In the genomic region with DNA sequence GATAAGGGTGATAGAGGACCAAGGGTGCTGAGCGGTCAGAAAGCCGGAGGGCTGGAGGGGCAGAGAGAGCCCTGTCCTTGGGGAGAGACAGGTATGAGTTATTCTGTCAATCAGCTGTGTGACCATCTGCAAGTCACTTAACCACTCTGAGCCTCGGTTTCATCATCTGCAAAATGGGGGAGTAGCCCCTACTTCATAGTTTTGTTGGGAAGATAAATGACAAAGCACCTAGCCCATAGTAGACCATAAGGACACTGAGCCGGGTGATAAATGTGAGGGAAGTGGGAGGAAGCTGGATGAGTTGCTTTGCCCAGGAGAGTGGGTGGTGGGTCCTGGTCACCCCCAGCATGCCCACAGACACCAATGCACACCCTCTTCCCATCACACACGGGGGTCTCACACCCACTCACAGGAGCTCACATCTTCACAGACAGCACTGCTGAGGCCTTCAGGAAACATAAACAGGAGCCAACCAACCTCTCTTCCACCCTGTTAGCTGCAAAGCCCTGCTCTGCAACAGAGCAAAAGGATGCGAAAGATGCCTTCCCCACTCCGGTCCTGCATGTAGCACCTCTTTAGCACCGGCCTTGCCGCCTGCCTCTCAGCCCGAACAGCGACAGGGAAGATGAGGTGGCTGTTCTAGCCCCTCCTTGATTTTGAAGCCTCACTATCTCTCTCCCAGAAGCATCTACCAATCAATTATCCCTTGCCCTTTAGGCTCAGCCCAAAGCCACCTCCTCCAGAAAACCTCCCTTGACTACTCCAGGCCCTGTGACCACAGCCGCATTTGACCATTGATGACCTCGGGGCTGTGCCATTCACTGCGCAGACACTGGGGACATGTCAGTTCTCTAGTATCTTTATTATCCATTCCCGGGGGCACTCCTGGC, we compare ENCODE assay signal across 16 cellular contexts. TPM values are rescaled to one million over a fixed set of nuclear protein-coding genes. Genes with fewer than 3 reads are reported as not detected.
DNase-seq lines count a peak whose midpoint lies in the region; ATAC-seq, FAIRE-seq and TF ChIP-seq lines count a peak whose summit lies in the region.
"Had no signal": no experiment of that assay in that cellular context is flagged by ENCODE, and none has a peak within 500 bp of the region (broad histone marks: within the 10 kb centered on the region; RNA-seq: fewer than 3 reads in every experiment).

No MANE protein-coding gene starts in this region.

- CTCF ChIA-PET in HepG2 (lab: Yijun Ruan, JAX; ENCODE audit: low intra/inter-chr PET ratio, low total read pairs): no interaction called here
- CTCF ChIA-PET in K562 (lab: Yijun Ruan, JAX; ENCODE audit: low intra/inter-chr PET ratio): no interaction called here

- H3K36me3 Mint-ChIP-seq in mesothelial cell of epicardium: no peaks in the 10 kb centered on the region

- H3K27me3 Mint-ChIP-seq in mesothelial cell of epicardium (ENCODE audit: low read depth): no peaks in the 10 kb centered on the region

- intact Hi-C loops in HepG2 (cut with micrococcal nuclease; ENCODE audit: unreplicated experiment): no loop called here
- intact Hi-C loops in right lobe of liver (cut with DNase I): no loop called here
- intact Hi-C loops in K562 (cut with micrococcal nuclease): no loop called here
- intact Hi-C loops in left ventricle myocardium inferior (cut with micrococcal nuclease): no loop called here
- intact Hi-C loops in ovary (cut with DNase I): no loop called here

- H3K9me3 ChIP-seq in HepG2 (ENCODE audit: low read length) (no peaks in the 10 kb centered on the region), right lobe of liver (no peaks in the 10 kb centered on the region), K562 (replicated peaks; ENCODE audit: control insufficient read depth, insufficient read depth, low read depth, low read length) (no peaks in the 10 kb centered on the region), left ventricle myocardium inferior (replicated peaks) (no peaks in the 10 kb centered on the region), ovary (no peaks in the 10 kb centered on the region)
- H3K9me3 ChIP-seq: BLaER1 treated with 17β-estradiol and CSF1 and Interleukin-3, amounts not matched to agents 10 nM and 100 nM had no signal

- no peaks in the 10 kb centered on the region for H3K36me3 ChIP-seq in HepG2 (replicated peaks in 1 of 2; ENCODE audit: control insufficient read depth in 1 of 2, insufficient read depth in 2 of 2, low read length in 2 of 2)
- no peaks in the 10 kb centered on the region for H3K36me3 ChIP-seq in right lobe of liver
- H3K36me3 ChIP-seq in K562 (ENCODE audit: control insufficient read depth, insufficient read depth, low read length): no peaks in the 10 kb centered on the region
- no peaks in the 10 kb centered on the region for H3K36me3 ChIP-seq in left ventricle myocardium inferior
- no peaks in the 10 kb centered on the region for H3K36me3 ChIP-seq in ovary
- H3K36me3 ChIP-seq: BLaER1 treated with 17β-estradiol and CSF1 and Interleukin-3, amounts not matched to agents 10 nM and 100 nM had no signal

- no peak overlapping the region for H3K4me3 Mint-ChIP-seq in mesothelial cell of epicardium
- H3K4me3 Mint-ChIP-seq: HFFc6 had no signal

- TF ChIP-seq EP300 in HepG2 (IDR thresholded peaks at IDR 0.05; ENCODE audit: low read depth in 2 of 2, low read length in 2 of 2) (no peak), HepG2 (CRISPR knock-in tag; IDR thresholded peaks at IDR 0.05; ENCODE audit: borderline replicate concordance) (no peak), K562 (IDR thresholded peaks at IDR 0.05; ENCODE audit: low read length) (no peak), ovary (IDR thresholded peaks at IDR 0.05) (no peak)

- H3K4me1 Mint-ChIP-seq in mesothelial cell of epicardium: peaks cover 11% of the 10 kb centered on the region

- H3K79me2 ChIP-seq in HepG2 (ENCODE audit: insufficient read depth, low read length) (no peaks in the 10 kb centered on the region), K562 (ENCODE audit: control insufficient read depth, insufficient read depth, low read length) (no peaks in the 10 kb centered on the region)

- 61% methylated on average over 14 of the region's 15 CpGs for whole genome bisulfite sequencing in HepG2 (ENCODE audit: low lambda C conversion rate)
- WGBS in right lobe of liver (ENCODE audit: insufficient coverage, low coverage, low lambda C conversion rate, missing lambda C conversion rate): 80% methylated on average over 12 of the region's 15 CpGs
- 35% methylated on average over 15 of the region's 15 CpGs for WGBS in K562 (ENCODE audit: insufficient coverage, low coverage, missing lambda C conversion rate)
- 88 to 90% (median 89%) methylated on average over 15 of the region's 15 CpGs for WGBS in ovary, 3 donors

- H3K27ac Mint-ChIP-seq in mesothelial cell of epicardium: peak overlapping the region; percentile 59
- H3K27ac Mint-ChIP-seq: HFFc6 had no signal

- POLR2A ChIA-PET in HepG2 (lab: Yijun Ruan, JAX) (no interaction called here), K562 (lab: Yijun Ruan, JAX) (interaction anchor here (0.9 to 1.0 kb wide), 2 partner anchors 10 to 111 kb away, joined by 3 to 7 read pairs; partner anchors contain the start of gene RPS10)

- no peaks in the 10 kb centered on the region for H3K9me3 Mint-ChIP-seq in mesothelial cell of epicardium
- H3K9me3 Mint-ChIP-seq: HFFc6 had no signal

- in situ Hi-C loops in HepG2 (cut with HindIII; ENCODE audit: extremely low pct_ligation_motif_present, low pct_unique_long_range_greater_than_20kb): no loop called here
- in situ Hi-C loops in K562 (cut with MboI): no loop called here

- ATAC-seq in HepG2 (no peak), right lobe of liver (no peak), K562 (peak; percentile 45)

- H3K9ac ChIP-seq in HepG2 (ENCODE audit: insufficient read depth, low read depth, low read length) (no peak overlapping the region), K562 (ENCODE audit: insufficient read depth in 1 of 2, low read depth in 2 of 2, low read length in 2 of 2) (peak overlapping the region in 1 of 2 experiments; percentile 72; a peak in 2 of 4 replicates)
- H3K9ac ChIP-seq: KMS-11 had no signal

- H2AFZ ChIP-seq in HepG2 (ENCODE audit: low read length) (no peak overlapping the region), K562 (ENCODE audit: low read depth, low read length) (no peak overlapping the region)

- no peak for TF ChIP-seq RAD21 in HepG2 (CRISPR knock-in tag; IDR thresholded peaks at IDR 0.05)
- no peak for TF ChIP-seq RAD21 in K562 (CRISPR knock-in tag; conservative IDR thresholded peaks at IDR 0.05 in 1 of 2, IDR thresholded peaks at IDR 0.05 in 1 of 2)

- no peak overlapping the region for H3K4me3 ChIP-seq in HepG2 (replicated peaks in 1 of 3; ENCODE audit: insufficient read depth in 1 of 3, low read depth in 2 of 3, low read length in 3 of 3)
- no peak overlapping the region for H3K4me3 ChIP-seq in right lobe of liver
- H3K4me3 ChIP-seq in K562: no peak overlapping the region
- no peak overlapping the region for H3K4me3 ChIP-seq in left ventricle myocardium inferior
- H3K4me3 ChIP-seq in ovary: no peak overlapping the region
- H3K4me3 ChIP-seq: BLaER1 treated with 17β-estradiol and CSF1 and Interleukin-3, amounts not matched to agents 10 nM and 100 nM had no signal

- H3K4me1 ChIP-seq in HepG2 (ENCODE audit: insufficient read depth, low read length) (no peaks in the 10 kb centered on the region), right lobe of liver (no peaks in the 10 kb centered on the region), K562 (replicated peaks in 1 of 2; ENCODE audit: control insufficient read depth in 2 of 2, insufficient read depth in 2 of 2, low read length in 2 of 2) (peaks cover 4 to 54% of the 10 kb centered on the region in 2 experiments; a peak in 4 of 5 replicates), left ventricle myocardium inferior (no peaks in the 10 kb centered on the region), ovary (ENCODE audit: insufficient read depth) (no peaks in the 10 kb centered on the region)

- TF ChIP-seq CTCF in HepG2 (CRISPR knock-in tag; IDR thresholded peaks at IDR 0.05) (no peak), right lobe of liver (IDR thresholded peaks at IDR 0.05) (no peak), K562 (IDR thresholded peaks at IDR 0.05 in 2 of 3, conservative IDR thresholded peaks at IDR 0.05 in 1 of 3; ENCODE audit: insufficient read depth in 2 of 3, low read depth in 1 of 3, low read length in 3 of 3) (no peak), mesothelial cell of epicardium (IDR thresholded peaks at IDR 0.05; ENCODE audit: unreplicated experiment) (no peak), left ventricle myocardium inferior (IDR thresholded peaks at IDR 0.05; ENCODE audit: borderline replicate concordance) (no peak), ovary (IDR thresholded peaks at IDR 0.05) (no peak)

- DNase-seq in HepG2 (ENCODE audit: low spot score) (no peak), right lobe of liver (no peak), K562 (ENCODE audit: extremely low read depth in 1 of 4, low spot score in 3 of 4) (peak in 3 of 4 experiments; percentile 44 to 61 (median 59)), mesothelial cell of epicardium (ENCODE audit: low spot score in 2 of 2, unreplicated experiment in 2 of 2) (no peak), hippocampal formation (lab: John Stamatoyannopoulos, UW) (no peak), foreskin melanocyte (no peak), left ventricle myocardium inferior (no peak), ovary (no peak)
- DNase-seq: GOT3, HFFc6, NCI-H1048, NCI-H1436 treated with DMSO at 0.1 percent for 48 hours had no signal

- BruUV-seq in HepG2 (replicated peaks; lab: Mats Ljungman, UMichigan): no TSS peak
- no TSS peak for BruUV-seq in K562 (replicated peaks; lab: Mats Ljungman, UMichigan)

- H3K27me3 ChIP-seq in HepG2 (ENCODE audit: control insufficient read depth in 1 of 2, insufficient read depth in 2 of 2, low read length in 2 of 2) (peaks cover 20 to 73% of the 10 kb centered on the region in 2 experiments), right lobe of liver (no peaks in the 10 kb centered on the region), K562 (ENCODE audit: control insufficient read depth in 2 of 2, insufficient read depth in 2 of 2, low read length in 2 of 2) (no peaks in the 10 kb centered on the region), left ventricle myocardium inferior (ENCODE audit: low read depth) (no peaks in the 10 kb centered on the region), ovary (no peaks in the 10 kb centered on the region)
- H3K27me3 ChIP-seq: BLaER1 treated with 17β-estradiol and CSF1 and Interleukin-3, amounts not matched to agents 10 nM and 100 nM had no signal

- H4K20me1 ChIP-seq in HepG2 (ENCODE audit: insufficient read depth, low read length) (no peaks in the 10 kb centered on the region), K562 (replicated peaks; ENCODE audit: control insufficient read depth, insufficient read depth, low read length) (no peaks in the 10 kb centered on the region)

- no peaks in the 10 kb centered on the region for H3K9me1 ChIP-seq in K562 (ENCODE audit: control insufficient read depth, insufficient read depth, low read length)

- FAIRE-seq in HepG2 (lab: Jason Lieb, UNC) (no peak), K562 (lab: Jason Lieb, UNC) (peak; percentile 76)

- no peak overlapping the region for H3K4me2 ChIP-seq in HepG2 (ENCODE audit: low read depth, low read length)
- H3K4me2 ChIP-seq in K562 (ENCODE audit: insufficient read depth, low read length): no peak overlapping the region
- H3K4me2 ChIP-seq: BLaER1 treated with 17β-estradiol and CSF1 and Interleukin-3, amounts not matched to agents 10 nM and 100 nM; KMS-11 had no signal

- H3K27ac ChIP-seq in HepG2 (ENCODE audit: extremely low read length, insufficient read depth, low read length) (no peak overlapping the region), right lobe of liver (no peak overlapping the region), K562 (ENCODE audit: extremely low read depth, low read depth, low read length) (no peak overlapping the region), left ventricle myocardium inferior (replicated peaks) (no peak overlapping the region), ovary (no peak overlapping the region)
- H3K27ac ChIP-seq: BLaER1 treated with 17β-estradiol and CSF1 and Interleukin-3, amounts not matched to agents 10 nM and 100 nM; KMS-11 had no signal

- no peak for TF ChIP-seq POLR2A in HepG2 (IDR thresholded peaks at IDR 0.05; ENCODE audit: insufficient read depth in 1 of 2, low read depth in 2 of 2, low read length in 2 of 2)
- no peak for TF ChIP-seq POLR2A in right lobe of liver (IDR thresholded peaks at IDR 0.05)
- no peak for TF ChIP-seq POLR2A in K562 (conservative IDR thresholded peaks at IDR 0.05)
- no peak for TF ChIP-seq POLR2A in ovary (IDR thresholded peaks at IDR 0.05)

RNA-seq across cellular contexts. Expression of gene SPDEF, which starts 18.9 kb away (rescaled TPM):
- total RNA-seq in HepG2 (2016; rRNA removed; fragmentation: Illumina TruSeq; extraction: Trizol) (not detected in 2 replicates), right lobe of liver (not detected), K562 (2014; rRNA removed) (0.08 TPM in 1 of 2 replicates, not detected in the other), K562 (2014; rRNA removed; fragmentation: Illumina TruSeq; extraction: Trizol) (not detected in 2 replicates), K562 (2015; rRNA removed; fragmentation: Illumina TruSeq; extraction: Trizol) (0.11 and 0.15 TPM in 2 replicates), K562 (2021) (0.11 and 0.16 TPM in 2 replicates), mesothelial cell of epicardium (0.34 to 0.50 TPM (median 0.40 TPM) in 3 replicates), left ventricle myocardium inferior (0.11 TPM), ovary (1 to 10 TPM in 1 of 7 donors, under 1 TPM in 4, not detected in 2; 0.24 to 1.6 (median 0.69) TPM)
- total RNA-seq in HepG2 (2016; cell fraction: cytosol; rRNA removed; fragmentation: Illumina TruSeq; extraction: Trizol; ENCODE audit: low read depth): not detected in 2 replicates
- total RNA-seq in HepG2 (2016; cell fraction: insoluble cytoplasmic fraction; rRNA removed; fragmentation: Illumina TruSeq; extraction: Trizol): not detected in 2 replicates
- not detected in 2 replicates for total RNA-seq in HepG2 (2016; cell fraction: membrane; rRNA removed; fragmentation: Illumina TruSeq; extraction: Trizol)
- total RNA-seq in HepG2 (2016; cell fraction: nucleus; rRNA removed; fragmentation: Illumina TruSeq; extraction: Trizol): not detected in 2 replicates
- polyA plus RNA-seq in HepG2 (2011; rRNA removed) (0.03 TPM in 1 of 2 replicates, not detected in the other), K562 (2011; rRNA removed) (0.04 and 0.08 TPM in 2 replicates), K562 (2014; fragmentation: Illumina TruSeq; extraction: Trizol) (0.10 TPM in 1 of 2 replicates, not detected in the other), K562 (2014; fragmentation: Nextera tagmentation; extraction: Ambion mirVana) (not detected), K562 (2014; rRNA removed) (0.08 and 0.12 TPM in 2 replicates), ovary (under 1 TPM in 1 of 2 donors, not detected in 1; 0.11 TPM)
- not detected in 2 replicates for polyA plus RNA-seq in HepG2 (2011; cell fraction: cytosol; rRNA removed)
- polyA plus RNA-seq in HepG2 (2011; cell fraction: nucleus; rRNA removed): 0.07 and 0.08 TPM in 2 replicates
- not detected in 2 replicates for polyA plus RNA-seq in HepG2 (2012)
- not detected in 2 replicates for polyA plus RNA-seq in HepG2 (2016; cell fraction: cytosol; fragmentation: Illumina TruSeq; extraction: Trizol; ENCODE audit: low read depth)
- not detected in 2 replicates for polyA plus RNA-seq in HepG2 (2016; cell fraction: insoluble cytoplasmic fraction; fragmentation: Illumina TruSeq; extraction: Trizol; ENCODE audit: low read depth)
- polyA plus RNA-seq in HepG2 (2016; cell fraction: membrane; fragmentation: Illumina TruSeq; extraction: Trizol; ENCODE audit: low read depth): not detected in 2 replicates
- not detected in 2 replicates for polyA plus RNA-seq in HepG2 (2016; cell fraction: nucleus; fragmentation: Illumina TruSeq; extraction: Trizol; ENCODE audit: insufficient read depth, low read depth)
- not detected in 2 replicates for polyA minus RNA-seq in HepG2 (2011; rRNA and poly(A)+ RNA removed; ENCODE audit: low replicate concordance)
- polyA minus RNA-seq in HepG2 (2011; cell fraction: cytosol; rRNA and poly(A)+ RNA removed): not detected in 2 replicates
- not detected in 2 replicates for polyA minus RNA-seq in HepG2 (2011; cell fraction: nucleus; rRNA and poly(A)+ RNA removed)
- total RNA-seq in K562 (2011; cell fraction: chromatin; rRNA removed; ENCODE audit: low replicate concordance): not detected in 2 replicates
- total RNA-seq in K562 (2011; cell fraction: nucleolus; rRNA removed): 0.13 TPM in 1 of 2 replicates, not detected in the other
- total RNA-seq in K562 (2011; cell fraction: nucleoplasm; rRNA removed): 0.29 TPM in 1 of 2 replicates, not detected in the other
- polyA plus RNA-seq in K562 (2011; cell fraction: cytosol; rRNA removed): 0.13 and 0.16 TPM in 2 replicates
- polyA plus RNA-seq in K562 (2011; cell fraction: nucleus; rRNA removed): 0.23 and 0.35 TPM in 2 replicates
- polyA plus RNA-seq in K562 (2012): 0.05 TPM in 1 of 2 replicates, not detected in the other
- not detected in 2 replicates for polyA minus RNA-seq in K562 (2011; rRNA and poly(A)+ RNA removed)
- not detected in 2 replicates for polyA minus RNA-seq in K562 (2011; cell fraction: cytosol; rRNA and poly(A)+ RNA removed)
- polyA minus RNA-seq in K562 (2011; cell fraction: nucleus; rRNA and poly(A)+ RNA removed): not detected in 2 replicates
- total RNA-seq: A172, HFFc6, MCF 10A had no signal

Comparison
In these comparisons a context has a peak if more than half of its experiments do, and no peak if none do; other contexts are left out.
1. DNase-seq: peak in K562 (3 of 4); none in HepG2 (single experiment), right lobe of liver (0 of 3), mesothelial cell of epicardium (0 of 2), hippocampal formation (0 of 2), foreskin melanocyte (single experiment), left ventricle myocardium inferior (single experiment) and ovary (0 of 5).
2. Of the 241 proteins assayed by ChIP-seq in both HepG2 and K562: peak only in HepG2: none; only in K562: ADNP, CHD4, DPF2, E2F5, FOXP1, HDAC2 and 8 more; in both: none; in neither: 222; mixed calls (peak in some experiments, not most) for 5.